Comparison of ENCODE assay signal across 1 cellular context in the genomic region with DNA sequence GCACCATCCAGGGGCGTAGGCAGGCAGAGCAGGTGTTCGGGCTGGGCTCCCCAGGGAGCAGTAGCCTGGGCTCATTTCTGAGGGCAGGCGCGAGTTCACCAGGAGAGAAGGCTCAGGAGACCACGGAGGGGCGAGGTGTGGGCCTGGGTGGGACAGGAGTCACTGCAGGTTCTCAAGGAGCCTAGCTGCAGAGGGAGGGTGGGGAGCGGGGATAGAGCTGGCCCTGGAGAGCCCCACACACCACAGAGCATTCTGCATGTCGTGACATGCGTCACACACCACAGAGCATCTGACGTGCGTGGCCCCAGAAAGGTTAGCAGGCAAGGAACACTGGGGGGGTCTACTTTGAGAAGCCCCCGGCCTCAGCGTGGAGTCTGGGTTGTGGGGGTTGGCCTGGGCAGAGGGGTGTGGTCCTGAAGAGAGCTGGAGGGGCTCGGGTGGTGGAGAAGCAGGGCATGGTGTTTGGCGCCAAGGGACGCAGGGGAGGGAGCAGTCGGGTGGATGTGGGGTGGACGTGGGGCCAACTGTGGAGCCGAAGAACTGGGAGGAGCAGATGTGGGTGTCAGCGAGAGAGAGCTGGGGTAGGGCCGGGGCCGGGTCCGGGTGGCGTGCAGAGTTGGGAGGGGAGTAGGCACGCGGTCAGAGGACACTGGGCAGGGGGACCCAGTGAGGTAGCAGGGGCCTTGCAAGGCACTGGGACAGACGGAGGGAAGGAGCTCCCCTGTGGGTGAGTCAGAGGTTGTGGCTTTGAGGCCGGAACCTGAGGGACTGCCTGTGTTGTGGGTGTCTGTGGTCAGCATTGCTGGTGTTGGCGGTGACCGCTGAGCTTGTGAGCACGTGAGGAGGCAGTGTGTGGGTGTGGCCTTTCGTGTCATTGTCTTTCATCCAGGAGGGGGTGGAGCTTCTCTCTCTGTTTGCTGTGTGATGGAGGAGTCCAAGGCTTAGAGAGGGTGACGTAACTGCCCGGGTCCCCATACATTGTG.
TF ChIP-seq lines count a peak whose summit lies in the region.

No MANE protein-coding gene starts in this region.

TF ChIP-seq in K562, 482 proteins besides CTCF, POLR2A, EP300 and RAD21 (continued from another document and continues in another):
- TF ChIP-seq, protein P1, sequence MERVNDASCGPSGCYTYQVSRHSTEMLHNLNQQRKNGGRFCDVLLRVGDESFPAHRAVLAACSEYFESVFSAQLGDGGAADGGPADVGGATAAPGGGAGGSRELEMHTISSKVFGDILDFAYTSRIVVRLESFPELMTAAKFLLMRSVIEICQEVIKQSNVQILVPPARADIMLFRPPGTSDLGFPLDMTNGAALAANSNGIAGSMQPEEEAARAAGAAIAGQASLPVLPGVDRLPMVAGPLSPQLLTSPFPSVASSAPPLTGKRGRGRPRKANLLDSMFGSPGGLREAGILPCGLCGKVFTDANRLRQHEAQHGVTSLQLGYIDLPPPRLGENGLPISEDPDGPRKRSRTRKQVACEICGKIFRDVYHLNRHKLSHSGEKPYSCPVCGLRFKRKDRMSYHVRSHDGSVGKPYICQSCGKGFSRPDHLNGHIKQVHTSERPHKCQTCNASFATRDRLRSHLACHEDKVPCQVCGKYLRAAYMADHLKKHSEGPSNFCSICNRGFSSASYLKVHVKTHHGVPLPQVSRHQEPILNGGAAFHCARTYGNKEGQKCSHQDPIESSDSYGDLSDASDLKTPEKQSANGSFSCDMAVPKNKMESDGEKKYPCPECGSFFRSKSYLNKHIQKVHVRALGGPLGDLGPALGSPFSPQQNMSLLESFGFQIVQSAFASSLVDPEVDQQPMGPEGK (CRISPR knock-in tag; IDR thresholded peaks at IDR 0.05; ENCODE audit: borderline replicate concordance) = no peak
- TF ChIP-seq MBD2 (IDR thresholded peaks at IDR 0.05; ENCODE audit: borderline replicate concordance, low read depth) (no peak), FOXP4 (CRISPR knock-in tag; IDR thresholded peaks at IDR 0.05; ENCODE audit: borderline replicate concordance) (peak; percentile 94; the same call in 1 of the 2 replicates), IRF1 (CRISPR knock-in tag; IDR thresholded peaks at IDR 0.05; ENCODE audit: borderline replicate concordance) (no peak), EGR1 (conservative IDR thresholded peaks at IDR 0.05) (peak; percentile 91), ZNF253 (CRISPR knock-in tag; conservative IDR thresholded peaks at IDR 0.05) (no peak), ZFP30 (CRISPR knock-in tag; IDR thresholded peaks at IDR 0.05; ENCODE audit: borderline replicate concordance) (no peak), XRCC5 (IDR thresholded peaks at IDR 0.05; ENCODE audit: low read depth, low read length) (no peak), TAF15 (IDR thresholded peaks at IDR 0.05; ENCODE audit: low read depth, low read length) (no peak), ZNF124 (CRISPR knock-in tag; IDR thresholded peaks at IDR 0.05) (no peak), CTBP1 (IDR thresholded peaks at IDR 0.05; ENCODE audit: borderline replicate concordance) (no peak; the same call in 1 of the 2 replicates), ZNF143 (CRISPR knock-in tag; IDR thresholded peaks at IDR 0.05) (no peak), NFRKB (IDR thresholded peaks at IDR 0.05; ENCODE audit: low read depth) (no peak), CHCHD3 (CRISPR knock-in tag; IDR thresholded peaks at IDR 0.05) (no peak), ELF2 (CRISPR knock-in tag; IDR thresholded peaks at IDR 0.05) (no peak), CHD1 (IDR thresholded peaks at IDR 0.05; ENCODE audit: low read length) (no peak), TAF9B (IDR thresholded peaks at IDR 0.05; ENCODE audit: partially characterized antibody) (no peak), ZNF57 (CRISPR knock-in tag; IDR thresholded peaks at IDR 0.05) (no peak), ZNF445 (CRISPR knock-in tag; IDR thresholded peaks at IDR 0.05; ENCODE audit: low read depth) (no peak), PHB2 (IDR thresholded peaks at IDR 0.05; ENCODE audit: low read depth) (no peak), RBBP5 (IDR thresholded peaks at IDR 0.05; ENCODE audit: borderline replicate concordance, insufficient read depth, low read length, poor library complexity, severe bottlenecking) (no peak), ATF1 (CRISPR knock-in tag; IDR thresholded peaks at IDR 0.05) (no peak), ATF1 (tag; IDR thresholded peaks at IDR 0.05) (no peak), NONO (IDR thresholded peaks at IDR 0.05; ENCODE audit: low read depth in 2 of 2, low read length in 1 of 2) (no peak), ZNF134 (CRISPR knock-in tag; conservative IDR thresholded peaks at IDR 0.05) (no peak), TBL1XR1 (IDR thresholded peaks at IDR 0.05; ENCODE audit: low read length in 2 of 2) (no peak), ARID3A (IDR thresholded peaks at IDR 0.05; ENCODE audit: borderline replicate concordance, low read depth, low read length) (no peak), THAP7 (CRISPR knock-in tag; IDR thresholded peaks at IDR 0.05) (no peak), KAT8 (IDR thresholded peaks at IDR 0.05; ENCODE audit: low read depth) (no peak), HSF4 (CRISPR knock-in tag; IDR thresholded peaks at IDR 0.05; ENCODE audit: borderline replicate concordance) (no peak), ZNF121 (CRISPR knock-in tag; conservative IDR thresholded peaks at IDR 0.05) (no peak), RBM39 (optimal IDR thresholded peaks at IDR 0.05; ENCODE audit: low read depth, low read length) (no peak), ZNF41 (CRISPR knock-in tag; conservative IDR thresholded peaks at IDR 0.05) (no peak), MECOM (CRISPR knock-in tag; IDR thresholded peaks at IDR 0.05) (no peak), RAD51 (IDR thresholded peaks at IDR 0.05; ENCODE audit: borderline replicate concordance, low read depth) (no peak), TCFL5 (CRISPR knock-in tag; conservative IDR thresholded peaks at IDR 0.05) (no peak), MYNN (IDR thresholded peaks at IDR 0.05) (0 out of 2 replicates have a peak, but pooled peaks have one; percentile 12), MYNN (CRISPR knock-in tag; IDR thresholded peaks at IDR 0.05) (no peak), POLR3G (IDR thresholded peaks at IDR 0.05; ENCODE audit: extremely low read depth, insufficient read length, insufficient replicate concordance) (no peak), ZFPM2 (CRISPR knock-in tag; IDR thresholded peaks at IDR 0.05) (no peak), NR4A1 (CRISPR knock-in tag; IDR thresholded peaks at IDR 0.05) (no peak), NR4A1 (tag; IDR thresholded peaks at IDR 0.05) (no peak), CREB1 (IDR thresholded peaks at IDR 0.05) (no peak), CREB1 (CRISPR knock-in tag; IDR thresholded peaks at IDR 0.05) (peak; percentile 23; the same call in 1 of the 2 replicates), RBM14 (IDR thresholded peaks at IDR 0.05; ENCODE audit: borderline replicate concordance, insufficient read depth, low read depth, low read length) (no peak), ARNT (IDR thresholded peaks at IDR 0.05) (no peak), FOSL1 (tag; conservative IDR thresholded peaks at IDR 0.05) (peak; percentile 94)
- TF ChIP-seq, protein P2, sequence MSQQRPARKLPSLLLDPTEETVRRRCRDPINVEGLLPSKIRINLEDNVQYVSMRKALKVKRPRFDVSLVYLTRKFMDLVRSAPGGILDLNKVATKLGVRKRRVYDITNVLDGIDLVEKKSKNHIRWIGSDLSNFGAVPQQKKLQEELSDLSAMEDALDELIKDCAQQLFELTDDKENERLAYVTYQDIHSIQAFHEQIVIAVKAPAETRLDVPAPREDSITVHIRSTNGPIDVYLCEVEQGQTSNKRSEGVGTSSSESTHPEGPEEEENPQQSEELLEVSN (IDR thresholded peaks at IDR 0.05; ENCODE audit: borderline replicate concordance in 1 of 2, extremely low read depth in 1 of 2, insufficient read depth in 1 of 2, insufficient read length in 1 of 2, low read depth in 1 of 2, low read length in 1 of 2, poor library complexity in 1 of 2, severe bottlenecking in 1 of 2) = no peak
- TF ChIP-seq, protein P3, sequence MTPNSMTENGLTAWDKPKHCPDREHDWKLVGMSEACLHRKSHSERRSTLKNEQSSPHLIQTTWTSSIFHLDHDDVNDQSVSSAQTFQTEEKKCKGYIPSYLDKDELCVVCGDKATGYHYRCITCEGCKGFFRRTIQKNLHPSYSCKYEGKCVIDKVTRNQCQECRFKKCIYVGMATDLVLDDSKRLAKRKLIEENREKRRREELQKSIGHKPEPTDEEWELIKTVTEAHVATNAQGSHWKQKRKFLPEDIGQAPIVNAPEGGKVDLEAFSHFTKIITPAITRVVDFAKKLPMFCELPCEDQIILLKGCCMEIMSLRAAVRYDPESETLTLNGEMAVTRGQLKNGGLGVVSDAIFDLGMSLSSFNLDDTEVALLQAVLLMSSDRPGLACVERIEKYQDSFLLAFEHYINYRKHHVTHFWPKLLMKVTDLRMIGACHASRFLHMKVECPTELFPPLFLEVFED (CRISPR knock-in tag; conservative IDR thresholded peaks at IDR 0.05) = 0 out of 2 replicates have a peak, but pooled peaks have one; percentile 45
- TF ChIP-seq, protein P4, sequence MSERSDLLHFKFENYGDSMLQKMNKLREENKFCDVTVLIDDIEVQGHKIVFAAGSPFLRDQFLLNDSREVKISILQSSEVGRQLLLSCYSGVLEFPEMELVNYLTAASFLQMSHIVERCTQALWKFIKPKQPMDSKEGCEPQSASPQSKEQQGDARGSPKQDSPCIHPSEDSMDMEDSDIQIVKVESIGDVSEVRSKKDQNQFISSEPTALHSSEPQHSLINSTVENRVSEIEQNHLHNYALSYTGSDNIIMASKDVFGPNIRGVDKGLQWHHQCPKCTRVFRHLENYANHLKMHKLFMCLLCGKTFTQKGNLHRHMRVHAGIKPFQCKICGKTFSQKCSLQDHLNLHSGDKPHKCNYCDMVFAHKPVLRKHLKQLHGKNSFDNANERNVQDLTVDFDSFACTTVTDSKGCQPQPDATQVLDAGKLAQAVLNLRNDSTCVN (CRISPR knock-in tag; IDR thresholded peaks at IDR 0.05) = 0 out of 2 replicates have a peak, but pooled peaks have one; percentile 38
- TF ChIP-seq, protein P5, sequence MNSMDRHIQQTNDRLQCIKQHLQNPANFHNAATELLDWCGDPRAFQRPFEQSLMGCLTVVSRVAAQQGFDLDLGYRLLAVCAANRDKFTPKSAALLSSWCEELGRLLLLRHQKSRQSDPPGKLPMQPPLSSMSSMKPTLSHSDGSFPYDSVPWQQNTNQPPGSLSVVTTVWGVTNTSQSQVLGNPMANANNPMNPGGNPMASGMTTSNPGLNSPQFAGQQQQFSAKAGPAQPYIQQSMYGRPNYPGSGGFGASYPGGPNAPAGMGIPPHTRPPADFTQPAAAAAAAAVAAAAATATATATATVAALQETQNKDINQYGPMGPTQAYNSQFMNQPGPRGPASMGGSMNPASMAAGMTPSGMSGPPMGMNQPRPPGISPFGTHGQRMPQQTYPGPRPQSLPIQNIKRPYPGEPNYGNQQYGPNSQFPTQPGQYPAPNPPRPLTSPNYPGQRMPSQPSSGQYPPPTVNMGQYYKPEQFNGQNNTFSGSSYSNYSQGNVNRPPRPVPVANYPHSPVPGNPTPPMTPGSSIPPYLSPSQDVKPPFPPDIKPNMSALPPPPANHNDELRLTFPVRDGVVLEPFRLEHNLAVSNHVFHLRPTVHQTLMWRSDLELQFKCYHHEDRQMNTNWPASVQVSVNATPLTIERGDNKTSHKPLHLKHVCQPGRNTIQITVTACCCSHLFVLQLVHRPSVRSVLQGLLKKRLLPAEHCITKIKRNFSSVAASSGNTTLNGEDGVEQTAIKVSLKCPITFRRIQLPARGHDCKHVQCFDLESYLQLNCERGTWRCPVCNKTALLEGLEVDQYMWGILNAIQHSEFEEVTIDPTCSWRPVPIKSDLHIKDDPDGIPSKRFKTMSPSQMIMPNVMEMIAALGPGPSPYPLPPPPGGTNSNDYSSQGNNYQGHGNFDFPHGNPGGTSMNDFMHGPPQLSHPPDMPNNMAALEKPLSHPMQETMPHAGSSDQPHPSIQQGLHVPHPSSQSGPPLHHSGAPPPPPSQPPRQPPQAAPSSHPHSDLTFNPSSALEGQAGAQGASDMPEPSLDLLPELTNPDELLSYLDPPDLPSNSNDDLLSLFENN (IDR thresholded peaks at IDR 0.05; ENCODE audit: low read depth in 2 of 2, low read length in 2 of 2) = no peak
